20 cellular contexts compared by ENCODE assay signal in the genomic region with DNA sequence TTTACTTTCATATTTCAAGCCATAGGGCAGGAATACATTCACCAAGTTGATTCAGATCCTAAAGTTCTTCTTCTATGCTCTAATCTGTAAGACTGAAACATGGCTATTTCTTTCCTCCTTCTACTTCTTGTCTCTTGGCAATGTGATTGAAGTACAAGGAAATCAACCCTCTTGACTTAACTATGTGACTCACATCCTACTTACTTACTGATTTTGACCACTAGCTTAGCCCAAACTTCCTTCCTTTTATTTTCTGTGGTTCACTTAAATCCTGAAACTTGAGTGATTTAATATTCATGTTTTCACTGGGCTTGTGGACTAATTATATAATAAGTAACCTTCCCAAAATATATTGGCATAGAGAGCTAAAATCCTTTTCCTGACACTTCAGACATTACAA.
DNase-seq lines count a peak whose midpoint lies in the region; ATAC-seq and TF ChIP-seq lines count a peak whose summit lies in the region.
"Had no signal": no experiment of that assay in that cellular context is flagged by ENCODE, and none has a peak within 500 bp of the region (broad histone marks: within the 10 kb centered on the region; RNA-seq: fewer than 3 reads in every experiment).

No MANE protein-coding gene starts in this region.

- no peaks in the 10 kb centered on the region for H3K23me2 ChIP-seq in H9 (ENCODE audit: insufficient read length, low read depth, low read length, poor library complexity, severe bottlenecking)

- POLR2A ChIA-PET in PC-3 (lab: Charles Lee; ENCODE audit: unreplicated experiment) = no interaction called here
- POLR2A ChIA-PET in activated CD8-positive, alpha-beta T cell treated with anti-CD3 and anti-CD28 coated beads, Interleukin-2, amount 10 ng/mL, durations not matched to agents 7 days and 5 days (lab: Charles Lee) = no interaction called here

- no peak overlapping the region for H3K23ac ChIP-seq in H9 (ENCODE audit: insufficient read length, low read depth, low read length)

- H4K91ac ChIP-seq in H9 (ENCODE audit: insufficient read length, low read depth, low read length) = no peak overlapping the region

- H3K27me3 ChIP-seq in PC-3 (ENCODE audit: low read length) (no peaks in the 10 kb centered on the region), fibroblast of lung (ENCODE audit: control insufficient read depth, insufficient read depth, low read length) (no peaks in the 10 kb centered on the region), osteoblast (ENCODE audit: insufficient read depth, low read length) (no peaks in the 10 kb centered on the region), H9 (ENCODE audit: insufficient read depth, low read length) (no peaks in the 10 kb centered on the region), prostate gland (replicated peaks; ENCODE audit: insufficient read depth) (no peaks in the 10 kb centered on the region)
- H3K27me3 ChIP-seq: brain microvascular endothelial cell had no signal

- no peaks in the 10 kb centered on the region for H3K9me3 ChIP-seq in PC-3 (ENCODE audit: low read length)
- no peaks in the 10 kb centered on the region for H3K9me3 ChIP-seq in fibroblast of lung (ENCODE audit: control insufficient read depth, insufficient read depth, low read depth, low read length)
- no peaks in the 10 kb centered on the region for H3K9me3 ChIP-seq in osteoblast (ENCODE audit: low read depth, low read length)
- no peaks in the 10 kb centered on the region for H3K9me3 ChIP-seq in H9 (ENCODE audit: control insufficient read depth, low read depth, low read length)
- H3K9me3 ChIP-seq in prostate gland = no peaks in the 10 kb centered on the region

- no peak overlapping the region for H3K4me3 Mint-ChIP-seq in chondrocyte (ENCODE audit: unreplicated experiment)
- no peak overlapping the region for H3K4me3 Mint-ChIP-seq in activated CD8-positive, alpha-beta T cell treated with anti-CD3 and anti-CD28 coated beads, Interleukin-2, amount 10 ng/mL, durations not matched to agents 7 days and 5 days
- H3K4me3 Mint-ChIP-seq in H9 = no peak overlapping the region
- H3K4me3 Mint-ChIP-seq: activated naive CD4-positive, alpha-beta T cell treated with anti-CD3 and anti-CD28 coated beads for 36 hours; CD14-positive monocyte; nephron progenitor cell had no signal

- TF ChIP-seq POLR2A in prostate gland (IDR thresholded peaks at IDR 0.05) = no peak

- DNase-seq in HCEC 1CT = peak; percentile 69
- DNase-seq in PC-3 = peak; percentile 65
- DNase-seq in fibroblast of lung (ENCODE audit: low read depth in 2 of 2) = peak; percentile 17 to 71
- peak; percentile 18 for DNase-seq in osteoblast (ENCODE audit: insufficient read length, low spot score, missing footprints)
- DNase-seq in chondrocyte (ENCODE audit: low spot score) = no peak
- DNase-seq in activated CD8-positive, alpha-beta T cell treated with anti-CD3 and anti-CD28 coated beads, Interleukin-2, amount 10 ng/mL, durations not matched to agents 7 days and 5 days = no peak
- no peak for DNase-seq in H9
- DNase-seq in prostate gland (ENCODE audit: low spot score) = no peak
- DNase-seq: activated CD8-positive, alpha-beta memory T cell treated with anti-CD3 and anti-CD28 coated beads, Interleukin-2, amount 50 U/mL, for 48 hours; activated naive CD4-positive, alpha-beta T cell treated with anti-CD3 and anti-CD28 coated beads for 36 hours; brain microvascular endothelial cell; DMS79; mammary epithelial cell; NCI-H1930; NCI-H524; nephron progenitor cell; right cardiac atrium; stimulated activated CD4-positive, alpha-beta T cell treated with anti-CD3 and anti-CD28 coated beads, Interleukin-4, amount 100 ng/mL, for 24 hours had no signal

- no peak overlapping the region for H3K18ac ChIP-seq in H9 (ENCODE audit: insufficient read length, low read depth, low read length)

- TF ChIP-seq CTCF in PC-3 (conservative IDR thresholded peaks at IDR 0.05; ENCODE audit: low read depth, low read length) = no peak
- no peak for TF ChIP-seq CTCF in fibroblast of lung (conservative IDR thresholded peaks at IDR 0.05 in 1 of 2, IDR thresholded peaks at IDR 0.05 in 1 of 2; ENCODE audit: low read depth in 1 of 2, low read length in 2 of 2)
- TF ChIP-seq CTCF in osteoblast (IDR thresholded peaks at IDR 0.05; ENCODE audit: extremely low read depth, low read depth, low read length) = no peak
- no peak for TF ChIP-seq CTCF in chondrocyte (IDR thresholded peaks at IDR 0.05)
- no peak for TF ChIP-seq CTCF in H9 (conservative IDR thresholded peaks at IDR 0.05)
- TF ChIP-seq CTCF in prostate gland (IDR thresholded peaks at IDR 0.05) = no peak

- H2AFZ ChIP-seq in PC-3 (ENCODE audit: low read length) = no peak overlapping the region
- no peak overlapping the region for H2AFZ ChIP-seq in fibroblast of lung (ENCODE audit: low read length)
- H2AFZ ChIP-seq in osteoblast (ENCODE audit: low read length) = no peak overlapping the region
- H2AFZ ChIP-seq in H9 (ENCODE audit: low read length) = no peak overlapping the region

- H2BK15ac ChIP-seq in H9 (ENCODE audit: low read depth, low read length) = no peak overlapping the region

- no peak overlapping the region for H3K27ac ChIP-seq in PC-3 (ENCODE audit: low read length)
- no peak overlapping the region for H3K27ac ChIP-seq in fibroblast of lung (ENCODE audit: insufficient read depth, low read length)
- no peak overlapping the region for H3K27ac ChIP-seq in osteoblast (ENCODE audit: low read depth, low read length)
- no peak overlapping the region for H3K27ac ChIP-seq in H9 (ENCODE audit: insufficient read length, low read depth, low read length)
- no peak overlapping the region for H3K27ac ChIP-seq in prostate gland
- H3K27ac ChIP-seq: brain microvascular endothelial cell had no signal

- H3K27me3 Mint-ChIP-seq in chondrocyte (ENCODE audit: low read depth) (no peaks in the 10 kb centered on the region), H9 (ENCODE audit: low read depth) (no peaks in the 10 kb centered on the region)
- H3K27me3 Mint-ChIP-seq in activated CD8-positive, alpha-beta T cell treated with anti-CD3 and anti-CD28 coated beads, Interleukin-2, amount 10 ng/mL, durations not matched to agents 7 days and 5 days (ENCODE audit: low read depth) = no peaks in the 10 kb centered on the region

- no peak overlapping the region for H3K14ac ChIP-seq in H9 (ENCODE audit: insufficient read depth, low read length)

- no peak overlapping the region for H4K8ac ChIP-seq in H9 (replicated peaks; ENCODE audit: insufficient read length, low read depth, low read length)

- no peak overlapping the region for H2BK12ac ChIP-seq in H9 (ENCODE audit: insufficient read length, low read depth, low read length)

- H3K56ac ChIP-seq in H9 (ENCODE audit: insufficient read length, low read depth, low read length) = no peak overlapping the region

- no peaks in the 10 kb centered on the region for H3K79me1 ChIP-seq in H9 (ENCODE audit: insufficient read depth, low read depth, low read length, poor library complexity, severe bottlenecking)

- H3K9me3 Mint-ChIP-seq in chondrocyte (ENCODE audit: low read depth) = no peaks in the 10 kb centered on the region
- H3K9me3 Mint-ChIP-seq in activated CD8-positive, alpha-beta T cell treated with anti-CD3 and anti-CD28 coated beads, Interleukin-2, amount 10 ng/mL, durations not matched to agents 7 days and 5 days (ENCODE audit: insufficient read depth) = no peaks in the 10 kb centered on the region
- no peaks in the 10 kb centered on the region for H3K9me3 Mint-ChIP-seq in H9
- H3K9me3 Mint-ChIP-seq: nephron progenitor cell had no signal

- H2AK5ac ChIP-seq in H9 (ENCODE audit: insufficient read length, low read length) = no peak overlapping the region

- H2BK5ac ChIP-seq in H9 (ENCODE audit: insufficient read length, low read length) = no peak overlapping the region

- no peak overlapping the region for H3T11ph ChIP-seq in H9 (ENCODE audit: low read length)

- H3K4me2 ChIP-seq in PC-3 (ENCODE audit: low read length) = peak overlapping the region; percentile 25; the same call in 1 of the 2 replicates
- no peak overlapping the region for H3K4me2 ChIP-seq in fibroblast of lung (ENCODE audit: extremely low read depth, insufficient read depth, low read length)
- H3K4me2 ChIP-seq in osteoblast (ENCODE audit: insufficient read depth, low read length) = no peak overlapping the region
- H3K4me2 ChIP-seq in H9 (ENCODE audit: insufficient read depth, insufficient read length, low read length) = no peak overlapping the region

- H3K36me3 ChIP-seq in PC-3 (ENCODE audit: low read depth, low read length) = no peaks in the 10 kb centered on the region
- H3K36me3 ChIP-seq in fibroblast of lung (ENCODE audit: control insufficient read depth, insufficient read depth, low read length) = no peaks in the 10 kb centered on the region
- no peaks in the 10 kb centered on the region for H3K36me3 ChIP-seq in osteoblast (ENCODE audit: insufficient read depth, low read length)
- no peaks in the 10 kb centered on the region for H3K36me3 ChIP-seq in prostate gland
- H3K36me3 ChIP-seq: brain microvascular endothelial cell had no signal

- H3K4me3 ChIP-seq in PC-3 (ENCODE audit: low read length) = no peak overlapping the region
- no peak overlapping the region for H3K4me3 ChIP-seq in fibroblast of lung (replicated peaks in 1 of 4; ENCODE audit: control extremely low read depth in 1 of 4, insufficient read depth in 1 of 4, low read depth in 3 of 4, low read length in 4 of 4)
- no peak overlapping the region for H3K4me3 ChIP-seq in osteoblast (ENCODE audit: insufficient read depth, low read length)
- H3K4me3 ChIP-seq in prostate gland = no peak overlapping the region

- peaks cover 13% of the 10 kb centered on the region for H3K4me1 ChIP-seq in PC-3 (ENCODE audit: insufficient read depth, low read length)
- no peaks in the 10 kb centered on the region for H3K4me1 ChIP-seq in fibroblast of lung (ENCODE audit: control insufficient read depth, extremely low read depth, insufficient read depth, low read length)
- no peaks in the 10 kb centered on the region for H3K4me1 ChIP-seq in osteoblast (ENCODE audit: insufficient read depth, low read length)
- H3K4me1 ChIP-seq in H9 (ENCODE audit: insufficient read depth, low read length) = no peaks in the 10 kb centered on the region
- H3K4me1 ChIP-seq in prostate gland (replicated peaks) = no peaks in the 10 kb centered on the region

- no peaks in the 10 kb centered on the region for H3K4me1 Mint-ChIP-seq in chondrocyte (ENCODE audit: low read depth)
- no peaks in the 10 kb centered on the region for H3K4me1 Mint-ChIP-seq in activated CD8-positive, alpha-beta T cell treated with anti-CD3 and anti-CD28 coated beads, Interleukin-2, amount 10 ng/mL, durations not matched to agents 7 days and 5 days (ENCODE audit: low read depth)
- H3K4me1 Mint-ChIP-seq in H9 = peaks cover 5 to 6% of the 10 kb centered on the region in 2 experiments
- H3K4me1 Mint-ChIP-seq: nephron progenitor cell had no signal

- H4K5ac ChIP-seq in H9 (ENCODE audit: insufficient read length, low read depth, low read length) = no peak overlapping the region

- BruUV-seq in PC-3 (replicated peaks; lab: Mats Ljungman, UMichigan) = no TSS peak

- H2BK120ac ChIP-seq in H9 (ENCODE audit: low read depth, low read length, poor library complexity, severe bottlenecking) = no peak overlapping the region

- H3K79me2 ChIP-seq in PC-3 (ENCODE audit: low read length) = no peaks in the 10 kb centered on the region
- no peaks in the 10 kb centered on the region for H3K79me2 ChIP-seq in fibroblast of lung (ENCODE audit: control insufficient read depth, insufficient read depth, low read length)
- H3K79me2 ChIP-seq in osteoblast (ENCODE audit: insufficient read depth, low read length) = no peaks in the 10 kb centered on the region
- no peaks in the 10 kb centered on the region for H3K79me2 ChIP-seq in H9 (ENCODE audit: insufficient read depth, low read length)

- H2BK20ac ChIP-seq in H9 (ENCODE audit: low read depth, low read length, poor library complexity, severe bottlenecking) = no peak overlapping the region

- H3K27ac Mint-ChIP-seq in chondrocyte (ENCODE audit: unreplicated experiment) (no peak overlapping the region), H9 (no peak overlapping the region; a peak in 1 of 7 replicates)
- H3K27ac Mint-ChIP-seq in activated CD8-positive, alpha-beta T cell treated with anti-CD3 and anti-CD28 coated beads, Interleukin-2, amount 10 ng/mL, durations not matched to agents 7 days and 5 days = no peak overlapping the region
- H3K27ac Mint-ChIP-seq: activated naive CD4-positive, alpha-beta T cell treated with anti-CD3 and anti-CD28 coated beads for 36 hours; CD14-positive monocyte; nephron progenitor cell had no signal

- intact Hi-C loops in PC-3 (cut with micrococcal nuclease) (no loop called here), prostate gland (cut with DNase I) (no loop called here)

- H3K9ac ChIP-seq in PC-3 (ENCODE audit: low read length) = no peak overlapping the region
- no peak overlapping the region for H3K9ac ChIP-seq in fibroblast of lung (ENCODE audit: insufficient read depth, low read length)
- H3K9ac ChIP-seq in H9 (ENCODE audit: extremely low read depth, insufficient read length, low read length) = no peak overlapping the region

- H4K20me1 ChIP-seq in PC-3 (ENCODE audit: low read length) = no peaks in the 10 kb centered on the region
- H4K20me1 ChIP-seq in fibroblast of lung (ENCODE audit: control insufficient read depth, extremely low read depth, insufficient read depth, low read length) = no peaks in the 10 kb centered on the region
- no peaks in the 10 kb centered on the region for H4K20me1 ChIP-seq in osteoblast (ENCODE audit: insufficient read depth, low read length)
- H4K20me1 ChIP-seq in H9 (ENCODE audit: control insufficient read depth, insufficient read depth, insufficient read length) = no peaks in the 10 kb centered on the region

- no peaks in the 10 kb centered on the region for H3F3A ChIP-seq in PC-3 (ENCODE audit: low read length, unreplicated experiment)

- no peaks in the 10 kb centered on the region for H3K9me2 ChIP-seq in PC-3 (replicated peaks; ENCODE audit: low read length)

- CTCF ChIA-PET in PC-3 (lab: Charles Lee) = no interaction called here
- CTCF ChIA-PET in activated CD8-positive, alpha-beta T cell treated with anti-CD3 and anti-CD28 coated beads, Interleukin-2, amount 10 ng/mL, durations not matched to agents 7 days and 5 days (lab: Charles Lee) = no interaction called here

- no peaks in the 10 kb centered on the region for H3K36me3 Mint-ChIP-seq in chondrocyte (ENCODE audit: low read depth)
- H3K36me3 Mint-ChIP-seq in activated CD8-positive, alpha-beta T cell treated with anti-CD3 and anti-CD28 coated beads, Interleukin-2, amount 10 ng/mL, durations not matched to agents 7 days and 5 days (ENCODE audit: low read depth) = no peaks in the 10 kb centered on the region
- no peaks in the 10 kb centered on the region for H3K36me3 Mint-ChIP-seq in H9 (ENCODE audit: insufficient read depth in 1 of 3, low read depth in 3 of 3)
- H3K36me3 Mint-ChIP-seq: CD14-positive monocyte had no signal

- ATAC-seq in PC-3 = peak; percentile 98
- ATAC-seq in activated CD8-positive, alpha-beta T cell treated with anti-CD3 and anti-CD28 coated beads, Interleukin-2, amount 10 ng/mL, durations not matched to agents 7 days and 5 days = no peak
- ATAC-seq: Panc1, right cardiac atrium had no signal

- H3K4ac ChIP-seq in H9 (ENCODE audit: low read depth, low read length) = no peak overlapping the region

Comparison
In these comparisons a context has a peak if more than half of its experiments do, and no peak if none do; other contexts are left out.
1. DNase-seq: peak in HCEC 1CT (single experiment), PC-3 (single experiment), fibroblast of lung (2 of 2) and osteoblast (single experiment); none in chondrocyte (single experiment), activated CD8-positive, alpha-beta T cell treated with anti-CD3 and anti-CD28 coated beads, Interleukin-2, amount 10 ng/mL, durations not matched to agents 7 days and 5 days (single experiment), H9 (single experiment) and prostate gland (single experiment).